ENCODE assay signal across 8 cellular contexts in genomic region chr2:191521608-191522208, GRCh38.
A peak's percentile ranks its signal among the peaks of the same experiment; 100 is the strongest.
DNase-seq lines count a peak whose midpoint lies in the region; ATAC-seq and TF ChIP-seq lines count a peak whose summit lies in the region.

No MANE protein-coding gene starts in this region.

- POLR2A ChIA-PET in CD8-positive, alpha-beta T cell (lab: Charles Lee) = no interaction called here

- H3K27me3 ChIP-seq in CD8-positive, alpha-beta T cell (ENCODE audit: insufficient read depth, low read length) = no peaks in the 10 kb centered on the region
- no peaks in the 10 kb centered on the region for H3K27me3 ChIP-seq in kidney epithelial cell (ENCODE audit: control insufficient read depth, insufficient read depth, low read length)

- TF ChIP-seq CTCF in CD8-positive, alpha-beta T cell (IDR thresholded peaks at IDR 0.05) = peak; percentile 69
- TF ChIP-seq CTCF in HFFc6 (IDR thresholded peaks at IDR 0.05) (peak; percentile 95), WI38 (IDR thresholded peaks at IDR 0.05; ENCODE audit: low read depth, low read length) (peak; percentile 22; the same call in 1 of the 2 replicates), kidney epithelial cell (IDR thresholded peaks at IDR 0.05; ENCODE audit: insufficient read depth, low read length, poor library complexity, severe bottlenecking) (peak; percentile 44)

- DNase-seq in CD8-positive, alpha-beta T cell = no peak
- DNase-seq in HFFc6 (peak; percentile 42), kidney epithelial cell (ENCODE audit: low read depth) (no peak)
- DNase-seq in activated CD4-positive, alpha-beta T cell treated with anti-CD3 and anti-CD28 coated beads, Interleukin-2, amount 50 U/mL, for 4 hours = no peak

- no peak overlapping the region for H3K27ac Mint-ChIP-seq in CD8-positive, alpha-beta T cell
- no peak overlapping the region for H3K27ac Mint-ChIP-seq in HFFc6

- no peaks in the 10 kb centered on the region for H3K36me3 Mint-ChIP-seq in CD8-positive, alpha-beta T cell
- no peaks in the 10 kb centered on the region for H3K36me3 Mint-ChIP-seq in HFFc6 (ENCODE audit: low read depth)

- intact Hi-C loops in CD8-positive, alpha-beta T cell (cut with DNase I, micrococcal nuclease) = loop anchor here (1.0 to 2.0 kb wide), 3 partner anchors 356 to 469 kb away; no protein-coding TSS in a partner anchor

- H3K9me3 Mint-ChIP-seq in CD8-positive, alpha-beta T cell = peaks cover 4% of the 10 kb centered on the region
- no peaks in the 10 kb centered on the region for H3K9me3 Mint-ChIP-seq in HFFc6

- ATAC-seq in CD8-positive, alpha-beta T cell = no peak
- ATAC-seq in HG02588 (IDR thresholded peaks at IDR 0.05; ENCODE audit: unreplicated experiment) (no peak), HG02678 (IDR thresholded peaks at IDR 0.05; ENCODE audit: unreplicated experiment) (no peak), GM18873 (IDR thresholded peaks at IDR 0.05; ENCODE audit: low FRiP score, unreplicated experiment) (no peak)

- H3K9me3 ChIP-seq in CD8-positive, alpha-beta T cell (ENCODE audit: low read length) = no peaks in the 10 kb centered on the region

- CTCF ChIA-PET in CD8-positive, alpha-beta T cell (lab: Charles Lee) = interaction anchor here (0.9 to 2.4 kb wide), 16 partner anchors 8 to 470 kb away, joined by 3 to 45 read pairs (median 4); no protein-coding TSS in a partner anchor

- peaks cover 3% of the 10 kb centered on the region for H3K27me3 Mint-ChIP-seq in CD8-positive, alpha-beta T cell (ENCODE audit: low read depth)
- no peaks in the 10 kb centered on the region for H3K27me3 Mint-ChIP-seq in HFFc6 (ENCODE audit: insufficient read depth)

- no peaks in the 10 kb centered on the region for H3K36me3 ChIP-seq in CD8-positive, alpha-beta T cell (ENCODE audit: insufficient read depth, low read length)
- no peaks in the 10 kb centered on the region for H3K36me3 ChIP-seq in kidney epithelial cell (ENCODE audit: control insufficient read depth, insufficient read depth, low read length)

- H3K4me3 ChIP-seq in CD8-positive, alpha-beta T cell (ENCODE audit: low read depth, low read length) = no peak overlapping the region
- no peak overlapping the region for H3K4me3 ChIP-seq in WI38 (ENCODE audit: low read depth, low read length)
- H3K4me3 ChIP-seq in kidney epithelial cell (ENCODE audit: low read depth, low read length) = no peak overlapping the region

- H3K4me3 Mint-ChIP-seq in CD8-positive, alpha-beta T cell = no peak overlapping the region
- no peak overlapping the region for H3K4me3 Mint-ChIP-seq in HFFc6

- no peak overlapping the region for H3K27ac ChIP-seq in CD8-positive, alpha-beta T cell (ENCODE audit: low read depth, low read length)

- H3K4me1 Mint-ChIP-seq in CD8-positive, alpha-beta T cell (ENCODE audit: low read depth) = no peaks in the 10 kb centered on the region
- H3K4me1 Mint-ChIP-seq in HFFc6 (ENCODE audit: low read depth) = peaks cover 12% of the 10 kb centered on the region

- no peaks in the 10 kb centered on the region for H3K4me1 ChIP-seq in CD8-positive, alpha-beta T cell (ENCODE audit: insufficient read depth, low read length)

Comparison
In these comparisons a context has a peak if more than half of its experiments do, and no peak if none do; other contexts are left out.
1. CTCF ChIP-seq: peak in every context shown above with its lines; median percentile 95 in HFFc6; 69 in CD8-positive, alpha-beta T cell; 44 in kidney epithelial cell; 22 in WI38.